In genomic region chr1:117662667-117663066, GRCh38 we compare ENCODE assay signal across 25 cellular contexts. TPM values are rescaled to one million over a fixed set of nuclear protein-coding genes. Genes with fewer than 3 reads are reported as not detected.
DNase-seq lines count a peak whose midpoint lies in the region; ATAC-seq and TF ChIP-seq lines count a peak whose summit lies in the region.
"Had no signal": no experiment of that assay in that cellular context is flagged by ENCODE, and none has a peak within 500 bp of the region (broad histone marks: within the 10 kb centered on the region; RNA-seq: fewer than 3 reads in every experiment).

No MANE protein-coding gene starts in this region.

- H3K36me3 ChIP-seq in OCI-LY7 (ENCODE audit: insufficient read depth, low read length) = peaks cover 11% of the 10 kb centered on the region; the same call in 1 of the 2 replicates
- H3K36me3 ChIP-seq in mucosa of descending colon (ENCODE audit: low read depth) = no peaks in the 10 kb centered on the region
- H3K36me3 ChIP-seq: HAP-1, suprapubic skin had no signal

- BruUV-seq in OCI-LY7 (replicated peaks; lab: Mats Ljungman, UMichigan) = no TSS peak

- H4K20me1 ChIP-seq in OCI-LY7 (ENCODE audit: insufficient read depth, low read length) = no peaks in the 10 kb centered on the region

- DNase-seq in activated CD4-positive, alpha-beta T cell treated with anti-CD3 and anti-CD28 coated beads, Interleukin-2, amount 10 ng/mL, durations not matched to agents 7 days and 5 days = no peak
- DNase-seq in activated CD4-positive, alpha-beta T cell treated with anti-CD3 and anti-CD28 coated beads, Interleukin-2, amount 50 U/mL, for 1 hour = no peak
- DNase-seq in OCI-LY7 (ENCODE audit: low spot score) = no peak
- DNase-seq in effector memory CD8-positive, alpha-beta T cell = no peak
- DNase-seq in nephron progenitor cell = no peak
- no peak for DNase-seq in NCI-H1048 (lab: John Stamatoyannopoulos, UW)
- DNase-seq in mucosa of descending colon = no peak
- DNase-seq in lower leg skin (ENCODE audit: low spot score in 2 of 2) = no peak
- DNase-seq: activated T-cell treated with anti-CD3 and anti-CD28 coated beads, Interleukin-2, amount 50 U/mL, for 4 hours; AML-193; cerebellar nuclear complex; COR-L47; glutamatergic neuron; kidney glomerular epithelial cell; NCI-H1092; NCI-H187 treated with DMSO at 0.1 percent for 48 hours; NCI-H526; retina; small intestine had no signal

- peaks cover 35% of the 10 kb centered on the region for H3K36me3 Mint-ChIP-seq in activated CD4-positive, alpha-beta T cell treated with anti-CD3 and anti-CD28 coated beads, Interleukin-2, amount 10 ng/mL, durations not matched to agents 7 days and 5 days (ENCODE audit: low read depth)
- peaks cover 23% of the 10 kb centered on the region for H3K36me3 Mint-ChIP-seq in effector memory CD8-positive, alpha-beta T cell (ENCODE audit: insufficient read depth)
- H3K36me3 Mint-ChIP-seq in nephron progenitor cell (ENCODE audit: low read depth) = no peaks in the 10 kb centered on the region

- H3K4me2 ChIP-seq in OCI-LY7 (ENCODE audit: low read length) = no peak overlapping the region

- intact Hi-C loops in OCI-LY7 (cut with micrococcal nuclease; ENCODE audit: unreplicated experiment) (loop anchor here (10.0 kb wide), 1 partner anchor 298 kb away; the partner anchor contains the start of gene MAN1A2), mucosa of descending colon (cut with DNase I, micrococcal nuclease) (no loop called here), lower leg skin (cut with DNase I; ENCODE audit: low total_unique reads) (no loop called here)

- peaks cover 19% of the 10 kb centered on the region for H3K9me3 Mint-ChIP-seq in activated CD4-positive, alpha-beta T cell treated with anti-CD3 and anti-CD28 coated beads, Interleukin-2, amount 10 ng/mL, durations not matched to agents 7 days and 5 days
- no peaks in the 10 kb centered on the region for H3K9me3 Mint-ChIP-seq in effector memory CD8-positive, alpha-beta T cell
- H3K9me3 Mint-ChIP-seq in nephron progenitor cell = peaks cover 3% of the 10 kb centered on the region

- peak overlapping the region; percentile 94 for H3K27ac Mint-ChIP-seq in activated CD4-positive, alpha-beta T cell treated with anti-CD3 and anti-CD28 coated beads, Interleukin-2, amount 10 ng/mL, durations not matched to agents 7 days and 5 days
- H3K27ac Mint-ChIP-seq in effector memory CD8-positive, alpha-beta T cell = peak overlapping the region; percentile 95 to 100
- H3K27ac Mint-ChIP-seq in nephron progenitor cell = peak overlapping the region; percentile 7

- H3K79me2 ChIP-seq in OCI-LY7 (ENCODE audit: insufficient read depth, low read depth, low read length) = no peaks in the 10 kb centered on the region

- peaks cover 94% of the 10 kb centered on the region for H3K4me1 Mint-ChIP-seq in activated CD4-positive, alpha-beta T cell treated with anti-CD3 and anti-CD28 coated beads, Interleukin-2, amount 10 ng/mL, durations not matched to agents 7 days and 5 days
- H3K4me1 Mint-ChIP-seq in effector memory CD8-positive, alpha-beta T cell (ENCODE audit: low read depth in 2 of 2) = peaks cover 74 to 84% of the 10 kb centered on the region in 2 donors
- no peaks in the 10 kb centered on the region for H3K4me1 Mint-ChIP-seq in nephron progenitor cell

- H3K4me3 ChIP-seq in OCI-LY7 (ENCODE audit: low read depth, low read length, poor library complexity, severe bottlenecking) (no peak overlapping the region), mucosa of descending colon (no peak overlapping the region), lower leg skin (ENCODE audit: low read depth, poor library complexity, severe bottlenecking) (no peak overlapping the region)
- H3K4me3 ChIP-seq: HAP-1, lung, suprapubic skin had no signal

- CTCF ChIA-PET in activated CD4-positive, alpha-beta T cell treated with anti-CD3 and anti-CD28 coated beads, Interleukin-2, amount 10 ng/mL, durations not matched to agents 7 days and 5 days (lab: Charles Lee) = interaction anchor here (1.0 to 4.4 kb wide), 5 partner anchors 9 to 127 kb away, joined by 3 to 26 read pairs (median 5); no protein-coding TSS in a partner anchor
- CTCF ChIA-PET in OCI-LY7 (lab: Charles Lee; ENCODE audit: unreplicated experiment) = interaction anchor here (0.7 to 2.2 kb wide), 3 partner anchors 14 to 97 kb away, joined by 3 to 9 read pairs (median 3); no protein-coding TSS in a partner anchor

- 91 to 100% methylated on average over 1 of the region's 1 CpG for WGBS in lower leg skin, 2 donors

- H2AFZ ChIP-seq in OCI-LY7 (ENCODE audit: low read length) = no peak overlapping the region; the same call in 1 of the 2 replicates

- peak overlapping the region; percentile 91 for H3K27ac ChIP-seq in OCI-LY7 (ENCODE audit: low read depth, low read length, poor library complexity, severe bottlenecking)
- H3K27ac ChIP-seq: HL-60, suprapubic skin had no signal

- no peak overlapping the region for H3K4me3 Mint-ChIP-seq in activated CD4-positive, alpha-beta T cell treated with anti-CD3 and anti-CD28 coated beads, Interleukin-2, amount 10 ng/mL, durations not matched to agents 7 days and 5 days
- peak overlapping the region in 1 of 2 donors; percentile 74 for H3K4me3 Mint-ChIP-seq in effector memory CD8-positive, alpha-beta T cell
- no peak overlapping the region for H3K4me3 Mint-ChIP-seq in nephron progenitor cell
- H3K4me3 Mint-ChIP-seq: activated T-cell treated with anti-CD3 and anti-CD28 coated beads, Interleukin-2, amount 50 U/mL, for 4 hours had no signal

- TF ChIP-seq CTCF in OCI-LY7 (conservative IDR thresholded peaks at IDR 0.05; ENCODE audit: low read length) (no peak), nephron progenitor cell (IDR thresholded peaks at IDR 0.05) (no peak), mucosa of descending colon (IDR thresholded peaks at IDR 0.05) (no peak), lower leg skin (IDR thresholded peaks at IDR 0.05) (no peak)

- peaks cover 98% of the 10 kb centered on the region for H3K4me1 ChIP-seq in OCI-LY7 (ENCODE audit: insufficient read depth, low read length, poor library complexity, severe bottlenecking)
- peaks cover 5% of the 10 kb centered on the region for H3K4me1 ChIP-seq in mucosa of descending colon (ENCODE audit: low read depth)
- H3K4me1 ChIP-seq: HAP-1 had no signal

- ATAC-seq in effector memory CD8-positive, alpha-beta T cell (replicated peaks) = no peak
- no peak for ATAC-seq in mucosa of descending colon
- ATAC-seq: activated naive CD4-positive, alpha-beta T cell treated with anti-CD3 and anti-CD28 coated beads, Interleukin-2, amount 50 U/mL, for 72 hours; activated T-cell treated with anti-CD3 and anti-CD28 coated beads, Interleukin-2, amount 50 U/mL, for 4 hours had no signal

- no peak for TF ChIP-seq POLR2A in lower leg skin (IDR thresholded peaks at IDR 0.05)

- POLR2A ChIA-PET in activated CD4-positive, alpha-beta T cell treated with anti-CD3 and anti-CD28 coated beads, Interleukin-2, amount 10 ng/mL, durations not matched to agents 7 days and 5 days (lab: Charles Lee) = no interaction called here
- POLR2A ChIA-PET in OCI-LY7 (lab: Charles Lee) = interaction anchor here (0.7 to 19.4 kb wide), 7 partner anchors 7 to 128 kb away, joined by 3 to 760 read pairs (median 7); no protein-coding TSS in a partner anchor

- H3K27me3 Mint-ChIP-seq in activated CD4-positive, alpha-beta T cell treated with anti-CD3 and anti-CD28 coated beads, Interleukin-2, amount 10 ng/mL, durations not matched to agents 7 days and 5 days = peaks cover 5% of the 10 kb centered on the region
- H3K27me3 Mint-ChIP-seq in effector memory CD8-positive, alpha-beta T cell = no peaks in the 10 kb centered on the region
- H3K27me3 Mint-ChIP-seq in nephron progenitor cell (ENCODE audit: low read depth, poor library complexity) = peaks cover 14% of the 10 kb centered on the region

- H3K9me3 ChIP-seq in OCI-LY7 (ENCODE audit: low read length) = peaks cover 25% of the 10 kb centered on the region; the same call in 1 of the 2 replicates
- H3K9me3 ChIP-seq in mucosa of descending colon = no peaks in the 10 kb centered on the region
- H3K9me3 ChIP-seq: HAP-1, suprapubic skin had no signal

- no peaks in the 10 kb centered on the region for H3K9me2 ChIP-seq in OCI-LY7 (ENCODE audit: insufficient read depth, low read length)

RNA-seq across cellular contexts. Expression of gene TENT5C, which starts 56.8 kb away (rescaled TPM):
- total RNA-seq in activated CD4-positive, alpha-beta T cell treated with anti-CD3 and anti-CD28 coated beads, Interleukin-2, amount 10 ng/mL, durations not matched to agents 7 days and 5 days = 10 to 100 TPM; 13.3 to 13.7 TPM
- 11.6 and 13.3 TPM in 2 replicates for total RNA-seq in OCI-LY7 (2014; rRNA removed; shearing (Covaris generic))
- total RNA-seq in OCI-LY7 (2022) (26.5 and 31.1 TPM in 2 replicates), mucosa of descending colon (10 to 100 TPM; 16.5 to 37.4 (median 32.1) TPM), lower leg skin (1 to 10 TPM; 1.9 to 4.3 (median 2.8) TPM)
- total RNA-seq: myocyte had no signal

Comparison
In these comparisons a context has a peak if more than half of its experiments do, and no peak if none do; other contexts are left out.
1. H3K27ac Mint-ChIP-seq: peak in every context shown above with its lines; median percentile 98 in effector memory CD8-positive, alpha-beta T cell; 94 in activated CD4-positive, alpha-beta T cell treated with anti-CD3 and anti-CD28 coated beads, Interleukin-2, amount 10 ng/mL, durations not matched to agents 7 days and 5 days; 7 in nephron progenitor cell.